In genomic region chr9:123335986-123336329, GRCh38 we compare ENCODE assay signal across 21 cellular contexts. TPM values are rescaled to one million over a fixed set of nuclear protein-coding genes. Genes with fewer than 3 reads are reported as not detected.
A peak's percentile ranks its signal among the peaks of the same experiment; 100 is the strongest.
DNase-seq lines count a peak whose midpoint lies in the region; ATAC-seq and TF ChIP-seq lines count a peak whose summit lies in the region.
"Had no signal": no experiment of that assay in that cellular context is flagged by ENCODE, and none has a peak within 500 bp of the region (broad histone marks: within the 10 kb centered on the region; RNA-seq: fewer than 3 reads in every experiment).

No MANE protein-coding gene starts in this region.

- H2AFZ ChIP-seq in hepatocyte, result peak overlapping the region; percentile 9

- DNase-seq in AG10803 (ENCODE audit: low read depth) (no peak), RWPE1 (ENCODE audit: low spot score) (no peak), hepatocyte (ENCODE audit: low spot score) (no peak), osteocyte (ENCODE audit: extremely low spot score, unreplicated experiment) (no peak), cerebellar cortex (ENCODE audit: low spot score) (no peak), left colon (no peak), GM03348 (ENCODE audit: low spot score) (no peak)
- DNase-seq: activated CD4-positive, alpha-beta T cell treated with anti-CD3 and anti-CD28 coated beads for 4 hours; activated CD8-positive, alpha-beta memory T cell treated with anti-CD3 and anti-CD28 coated beads, Interleukin-2, amount 50 U/mL, for 4 hours; activated gamma-delta T cell; colonic mucosa had no signal

- H3K79me2 ChIP-seq in hepatocyte, result no peaks in the 10 kb centered on the region

- H3K36me3 Mint-ChIP-seq in osteocyte (ENCODE audit: unreplicated experiment), result no peaks in the 10 kb centered on the region

- H3K9me3 ChIP-seq in hepatocyte (ENCODE audit: low read depth), result no peaks in the 10 kb centered on the region
- H3K9me3 ChIP-seq: colonic mucosa, gastroesophageal sphincter, neutrophil, SJCRH30 had no signal

- no peak overlapping the region for H3K4me3 Mint-ChIP-seq in osteocyte (ENCODE audit: unreplicated experiment)
- H3K4me3 Mint-ChIP-seq: stimulated activated effector memory CD8-positive, alpha-beta T cell treated with anti-CD3 and anti-CD28 coated beads, Interleukin-12 subunit alpha, Interleukin-12 subunit beta, amount 100 ng/mL, for 72 hours had no signal

- H3K27ac Mint-ChIP-seq in osteocyte (ENCODE audit: unreplicated experiment), result peak overlapping the region; percentile 74
- H3K27ac Mint-ChIP-seq: stimulated activated effector memory CD8-positive, alpha-beta T cell treated with anti-CD3 and anti-CD28 coated beads, Interleukin-12 subunit alpha, Interleukin-12 subunit beta, amount 100 ng/mL, for 72 hours had no signal

- H3K9me2 ChIP-seq in hepatocyte (replicated peaks; ENCODE audit: insufficient read depth), result no peaks in the 10 kb centered on the region

- no peaks in the 10 kb centered on the region for H3K27me3 Mint-ChIP-seq in osteocyte (ENCODE audit: unreplicated experiment)

- H3K4me1 ChIP-seq in hepatocyte (ENCODE audit: insufficient read depth), result peaks cover 31% of the 10 kb centered on the region
- H3K4me1 ChIP-seq: colonic mucosa had no signal

- CTCF ChIA-PET in RWPE1 (lab: Yijun Ruan, JAX), result interaction anchor here (0.6 to 1.7 kb wide), 6 partner anchors 9 to 183 kb away, joined by 3 to 7 read pairs (median 4); no protein-coding TSS in a partner anchor

- peaks cover 24% of the 10 kb centered on the region for H3K4me1 Mint-ChIP-seq in osteocyte (ENCODE audit: unreplicated experiment)

- no peak for ATAC-seq in left colon
- ATAC-seq in GM19452 (IDR thresholded peaks at IDR 0.05; ENCODE audit: unreplicated experiment), result no peak
- ATAC-seq: stimulated activated effector memory CD8-positive, alpha-beta T cell treated with anti-CD3 and anti-CD28 coated beads, Interleukin-12 subunit alpha, Interleukin-12 subunit beta, amount 100 ng/mL, for 72 hours had no signal

- intact Hi-C loops in left colon (cut with DNase I, micrococcal nuclease), result no loop called here

- H3K4me3 ChIP-seq in AG10803 (ENCODE audit: low read length), result peak overlapping the region; percentile 31
- H3K4me3 ChIP-seq in hepatocyte, result no peak overlapping the region
- H3K4me3 ChIP-seq: colonic mucosa, gastroesophageal sphincter, SJCRH30, skin epidermis had no signal

- H4K20me1 ChIP-seq in hepatocyte (ENCODE audit: insufficient read depth, poor library complexity, severe bottlenecking), result no peaks in the 10 kb centered on the region

- H3K27me3 ChIP-seq in hepatocyte, result no peaks in the 10 kb centered on the region
- H3K27me3 ChIP-seq: colonic mucosa, gastroesophageal sphincter, SJCRH30 had no signal

- POLR2A ChIA-PET in RWPE1 (lab: Yijun Ruan, JAX; ENCODE audit: low non-redundant PET), result no interaction called here

- 34% methylated on average over 6 of the region's 6 CpGs for WGBS in hepatocyte (ENCODE audit: low lambda C conversion rate, missing lambda C conversion rate)

- H3K27ac ChIP-seq in RWPE1 (peak overlapping the region; percentile 42), hepatocyte (peak overlapping the region; percentile 85)
- H3K27ac ChIP-seq: colonic mucosa, neutrophil, SJCRH30 had no signal

- no peaks in the 10 kb centered on the region for H3K36me3 ChIP-seq in hepatocyte (replicated peaks; ENCODE audit: insufficient read depth, low read depth)
- H3K36me3 ChIP-seq: colonic mucosa, gastroesophageal sphincter, neutrophil, SJCRH30 had no signal

- peak overlapping the region; percentile 70 for H3K4me2 ChIP-seq in hepatocyte

- no peaks in the 10 kb centered on the region for H3K9me3 Mint-ChIP-seq in osteocyte (ENCODE audit: unreplicated experiment)
- H3K9me3 Mint-ChIP-seq: stimulated activated effector memory CD8-positive, alpha-beta T cell treated with anti-CD3 and anti-CD28 coated beads, Interleukin-12 subunit alpha, Interleukin-12 subunit beta, amount 100 ng/mL, for 72 hours had no signal

- no peak for TF ChIP-seq CTCF in AG10803 (conservative IDR thresholded peaks at IDR 0.05; ENCODE audit: low read length)
- TF ChIP-seq CTCF in RWPE1 (conservative IDR thresholded peaks at IDR 0.05; ENCODE audit: low read depth), result no peak
- TF ChIP-seq CTCF in hepatocyte (IDR thresholded peaks at IDR 0.05; ENCODE audit: poor library complexity), result no peak
- TF ChIP-seq CTCF in osteocyte (IDR thresholded peaks at IDR 0.05), result no peak

RNA-seq across cellular contexts. Expression of gene CRB2, which starts 20.0 kb away (rescaled TPM):
- total RNA-seq in hepatocyte, result 5.6 and 7.0 TPM in 2 replicates
- 5.5 and 7.6 TPM in 2 replicates for polyA plus RNA-seq in hepatocyte
- total RNA-seq in osteocyte, result not detected in 2 replicates
- 1 to 10 TPM in 1 of 2 donors, under 1 TPM in 1; 0.92 to 1.1 TPM for total RNA-seq in left colon
- total RNA-seq: gastroesophageal sphincter, lower leg skin, M059J, NCI-H460 had no signal
- polyA plus RNA-seq: AG04450 had no signal
